Comparison of ENCODE assay signal across 24 cellular contexts in the genomic region with DNA sequence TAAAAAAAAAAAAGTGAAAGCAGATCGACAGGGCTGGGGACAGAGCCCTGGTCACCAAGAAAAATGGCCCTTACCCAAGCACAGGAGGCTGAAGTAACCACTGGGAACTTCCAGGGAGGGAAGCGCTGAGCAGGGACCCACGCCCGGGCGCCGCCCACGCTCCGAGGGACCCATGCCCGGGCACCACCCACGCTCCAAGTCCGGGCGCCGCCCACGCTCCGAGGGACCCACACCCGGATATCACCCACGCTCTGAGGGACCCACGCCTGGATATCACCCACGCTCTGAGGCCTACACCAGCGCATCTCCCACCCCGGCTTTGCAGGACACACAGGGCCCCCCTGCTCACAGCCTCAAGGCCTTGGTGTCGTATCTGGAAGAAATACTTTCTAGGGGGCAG.
"Had no signal": no experiment of that assay in that cellular context is flagged by ENCODE, and none has a peak within 500 bp of the region (broad histone marks: within the 10 kb centered on the region; RNA-seq: fewer than 3 reads in every experiment).

No MANE protein-coding gene starts in this region.

- H3K9me3 ChIP-seq: esophagus muscularis mucosa, gastroesophageal sphincter, heart left ventricle, neutrophil, stomach, tibial artery had no signal

- H3K27me3 Mint-ChIP-seq: memory B cell, progenitor cell of endocrine pancreas, type B pancreatic cell had no signal

- H3K36me3 Mint-ChIP-seq: natural killer cell, type B pancreatic cell had no signal

- H3K4me1 ChIP-seq: foreskin keratinocyte had no signal

- H3K4me3 Mint-ChIP-seq: memory B cell; natural killer cell; neural crest cell; stimulated activated effector memory CD8-positive, alpha-beta T cell treated with anti-CD3 and anti-CD28 coated beads, Interleukin-12 subunit alpha, Interleukin-12 subunit beta, amount 100 ng/mL, for 72 hours; type B pancreatic cell had no signal

- H3K9me3 Mint-ChIP-seq: memory B cell; natural killer cell; neural crest cell; stimulated activated effector memory CD8-positive, alpha-beta T cell treated with anti-CD3 and anti-CD28 coated beads, Interleukin-12 subunit alpha, Interleukin-12 subunit beta, amount 100 ng/mL, for 72 hours; type B pancreatic cell had no signal

- DNase-seq: effector memory CD4-positive, alpha-beta T cell; foreskin keratinocyte; hippocampal formation; kidney glomerular epithelial cell; left colon; natural killer cell; stimulated activated CD4-positive, alpha-beta T cell treated with anti-CD3 and anti-CD28 coated beads, Interleukin-2, amount 100 ng/mL, for 24 hours; stimulated activated CD4-positive, alpha-beta T cell treated with anti-CD3 and anti-CD28 coated beads, Interleukin-4, amount 100 ng/mL, for 24 hours; stimulated activated naive CD4-positive, alpha-beta T cell treated with Interleukin-2 at 50 U/mL for 16 hours; stomach; tibial artery had no signal

- ATAC-seq: foreskin keratinocyte; gastroesophageal sphincter; heart left ventricle; left colon; natural killer cell; sciatic nerve; stimulated activated effector memory CD8-positive, alpha-beta T cell treated with anti-CD3 and anti-CD28 coated beads, Interleukin-12 subunit alpha, Interleukin-12 subunit beta, amount 100 ng/mL, for 72 hours had no signal

- H3K27ac ChIP-seq: esophagus muscularis mucosa, foreskin keratinocyte, neutrophil, parathyroid adenoma, stomach, tibial artery had no signal

- H3K27ac Mint-ChIP-seq: memory B cell; natural killer cell; stimulated activated effector memory CD8-positive, alpha-beta T cell treated with anti-CD3 and anti-CD28 coated beads, Interleukin-12 subunit alpha, Interleukin-12 subunit beta, amount 100 ng/mL, for 72 hours; type B pancreatic cell had no signal

- H3K4me3 ChIP-seq: esophagus muscularis mucosa, gastroesophageal sphincter, heart left ventricle, lung, smooth muscle cell, stomach, tibial artery had no signal
